In genomic region chr4:110631582-110632505, GRCh38 we compare ENCODE assay signal across 1 cellular context.
TF ChIP-seq lines count a peak whose summit lies in the region.

No MANE protein-coding gene starts in this region.

TF ChIP-seq in HepG2, 621 proteins besides CTCF, POLR2A, EP300 and RAD21 (continued from another document and continues in another):
- TF ChIP-seq, protein P1, sequence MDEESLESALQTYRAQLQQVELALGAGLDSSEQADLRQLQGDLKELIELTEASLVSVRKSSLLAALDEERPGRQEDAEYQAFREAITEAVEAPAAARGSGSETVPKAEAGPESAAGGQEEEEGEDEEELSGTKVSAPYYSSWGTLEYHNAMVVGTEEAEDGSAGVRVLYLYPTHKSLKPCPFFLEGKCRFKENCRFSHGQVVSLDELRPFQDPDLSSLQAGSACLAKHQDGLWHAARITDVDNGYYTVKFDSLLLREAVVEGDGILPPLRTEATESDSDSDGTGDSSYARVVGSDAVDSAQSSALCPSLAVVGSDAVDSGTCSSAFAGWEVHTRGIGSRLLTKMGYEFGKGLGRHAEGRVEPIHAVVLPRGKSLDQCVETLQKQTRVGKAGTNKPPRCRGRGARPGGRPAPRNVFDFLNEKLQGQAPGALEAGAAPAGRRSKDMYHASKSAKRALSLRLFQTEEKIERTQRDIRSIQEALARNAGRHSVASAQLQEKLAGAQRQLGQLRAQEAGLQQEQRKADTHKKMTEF (CRISPR knock-in tag; IDR thresholded peaks at IDR 0.05) = 0 out of 2 replicates have a peak, but pooled peaks have one; percentile 21
- TF ChIP-seq, protein P2, sequence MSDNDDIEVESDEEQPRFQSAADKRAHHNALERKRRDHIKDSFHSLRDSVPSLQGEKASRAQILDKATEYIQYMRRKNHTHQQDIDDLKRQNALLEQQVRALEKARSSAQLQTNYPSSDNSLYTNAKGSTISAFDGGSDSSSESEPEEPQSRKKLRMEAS (IDR thresholded peaks at IDR 0.05) = no peak
- TF ChIP-seq YY1 (IDR thresholded peaks at IDR 0.05; ENCODE audit: insufficient read depth, insufficient replicate concordance, low read depth, low read length) (no peak), AHR (CRISPR knock-in tag; IDR thresholded peaks at IDR 0.05) (no peak), ZNF549 (CRISPR knock-in tag; IDR thresholded peaks at IDR 0.05) (no peak), EZH2 (conservative IDR thresholded peaks at IDR 0.05; ENCODE audit: low read depth, low read length) (no peak), ZBTB46 (CRISPR knock-in tag; IDR thresholded peaks at IDR 0.05; ENCODE audit: borderline replicate concordance) (no peak), ZNF589 (CRISPR knock-in tag; conservative IDR thresholded peaks at IDR 0.05) (no peak), ZNF652 (CRISPR knock-in tag; IDR thresholded peaks at IDR 0.05; ENCODE audit: borderline replicate concordance, low read depth) (no peak), SSRP1 (CRISPR knock-in tag; IDR thresholded peaks at IDR 0.05) (no peak), TBX2 (CRISPR knock-in tag; IDR thresholded peaks at IDR 0.05; ENCODE audit: borderline replicate concordance) (no peak), ZNF598 (CRISPR knock-in tag; IDR thresholded peaks at IDR 0.05; ENCODE audit: borderline replicate concordance) (no peak; the same call in 1 of the 2 replicates), FOXA1 (IDR thresholded peaks at IDR 0.05) (no peak), FOXA1 (CRISPR knock-in tag; IDR thresholded peaks at IDR 0.05) (no peak), SMYD3 (CRISPR knock-in tag; IDR thresholded peaks at IDR 0.05) (no peak), KLF6 (CRISPR knock-in tag; IDR thresholded peaks at IDR 0.05) (no peak), PCBP1 (IDR thresholded peaks at IDR 0.05; ENCODE audit: borderline replicate concordance, low read depth, low read length) (no peak), MED1 (CRISPR knock-in tag; IDR thresholded peaks at IDR 0.05) (no peak), ZNF691 (CRISPR knock-in tag; IDR thresholded peaks at IDR 0.05; ENCODE audit: borderline replicate concordance, low read depth) (no peak), EED (CRISPR knock-in tag; IDR thresholded peaks at IDR 0.05) (no peak), MIER2 (CRISPR knock-in tag; IDR thresholded peaks at IDR 0.05) (no peak), ZNF501 (CRISPR knock-in tag; IDR thresholded peaks at IDR 0.05) (peak; percentile 52; the same call in 1 of the 2 replicates), PHF21A (CRISPR knock-in tag; IDR thresholded peaks at IDR 0.05) (no peak), NFYC (CRISPR knock-in tag; IDR thresholded peaks at IDR 0.05) (no peak), ZNF761 (CRISPR knock-in tag; conservative IDR thresholded peaks at IDR 0.05) (no peak), PLRG1 (conservative IDR thresholded peaks at IDR 0.05) (no peak), ZNF709 (CRISPR knock-in tag; IDR thresholded peaks at IDR 0.05) (0 out of 2 replicates have a peak, but pooled peaks have one; percentile 27), ZNF224 (CRISPR knock-in tag; IDR thresholded peaks at IDR 0.05) (no peak), MTF1 (CRISPR knock-in tag; IDR thresholded peaks at IDR 0.05) (no peak), ZNF720 (CRISPR knock-in tag; IDR thresholded peaks at IDR 0.05) (no peak), SALL2 (CRISPR knock-in tag; IDR thresholded peaks at IDR 0.05) (peak; percentile 27; the same call in 1 of the 2 replicates), RFXANK (CRISPR knock-in tag; IDR thresholded peaks at IDR 0.05) (no peak), ZNF280B (CRISPR knock-in tag; IDR thresholded peaks at IDR 0.05; ENCODE audit: borderline replicate concordance) (no peak), CHCHD3 (CRISPR knock-in tag; IDR thresholded peaks at IDR 0.05) (no peak), CBFB (CRISPR knock-in tag; IDR thresholded peaks at IDR 0.05) (no peak), ZBTB3 (CRISPR knock-in tag; IDR thresholded peaks at IDR 0.05; ENCODE audit: borderline replicate concordance, low read depth) (no peak), ZNF83 (CRISPR knock-in tag; IDR thresholded peaks at IDR 0.05; ENCODE audit: borderline replicate concordance) (no peak), KLF16 (CRISPR knock-in tag; IDR thresholded peaks at IDR 0.05) (no peak), ZSCAN12 (CRISPR knock-in tag; IDR thresholded peaks at IDR 0.05) (no peak), RBM39 (IDR thresholded peaks at IDR 0.05; ENCODE audit: low read depth, low read length, poor library complexity, severe bottlenecking) (no peak)
- TF ChIP-seq, protein P3, sequence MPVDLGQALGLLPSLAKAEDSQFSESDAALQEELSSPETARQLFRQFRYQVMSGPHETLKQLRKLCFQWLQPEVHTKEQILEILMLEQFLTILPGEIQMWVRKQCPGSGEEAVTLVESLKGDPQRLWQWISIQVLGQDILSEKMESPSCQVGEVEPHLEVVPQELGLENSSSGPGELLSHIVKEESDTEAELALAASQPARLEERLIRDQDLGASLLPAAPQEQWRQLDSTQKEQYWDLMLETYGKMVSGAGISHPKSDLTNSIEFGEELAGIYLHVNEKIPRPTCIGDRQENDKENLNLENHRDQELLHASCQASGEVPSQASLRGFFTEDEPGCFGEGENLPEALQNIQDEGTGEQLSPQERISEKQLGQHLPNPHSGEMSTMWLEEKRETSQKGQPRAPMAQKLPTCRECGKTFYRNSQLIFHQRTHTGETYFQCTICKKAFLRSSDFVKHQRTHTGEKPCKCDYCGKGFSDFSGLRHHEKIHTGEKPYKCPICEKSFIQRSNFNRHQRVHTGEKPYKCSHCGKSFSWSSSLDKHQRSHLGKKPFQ (CRISPR knock-in tag; IDR thresholded peaks at IDR 0.05; ENCODE audit: insufficient replicate concordance) = no peak
- TF ChIP-seq, protein P4, sequence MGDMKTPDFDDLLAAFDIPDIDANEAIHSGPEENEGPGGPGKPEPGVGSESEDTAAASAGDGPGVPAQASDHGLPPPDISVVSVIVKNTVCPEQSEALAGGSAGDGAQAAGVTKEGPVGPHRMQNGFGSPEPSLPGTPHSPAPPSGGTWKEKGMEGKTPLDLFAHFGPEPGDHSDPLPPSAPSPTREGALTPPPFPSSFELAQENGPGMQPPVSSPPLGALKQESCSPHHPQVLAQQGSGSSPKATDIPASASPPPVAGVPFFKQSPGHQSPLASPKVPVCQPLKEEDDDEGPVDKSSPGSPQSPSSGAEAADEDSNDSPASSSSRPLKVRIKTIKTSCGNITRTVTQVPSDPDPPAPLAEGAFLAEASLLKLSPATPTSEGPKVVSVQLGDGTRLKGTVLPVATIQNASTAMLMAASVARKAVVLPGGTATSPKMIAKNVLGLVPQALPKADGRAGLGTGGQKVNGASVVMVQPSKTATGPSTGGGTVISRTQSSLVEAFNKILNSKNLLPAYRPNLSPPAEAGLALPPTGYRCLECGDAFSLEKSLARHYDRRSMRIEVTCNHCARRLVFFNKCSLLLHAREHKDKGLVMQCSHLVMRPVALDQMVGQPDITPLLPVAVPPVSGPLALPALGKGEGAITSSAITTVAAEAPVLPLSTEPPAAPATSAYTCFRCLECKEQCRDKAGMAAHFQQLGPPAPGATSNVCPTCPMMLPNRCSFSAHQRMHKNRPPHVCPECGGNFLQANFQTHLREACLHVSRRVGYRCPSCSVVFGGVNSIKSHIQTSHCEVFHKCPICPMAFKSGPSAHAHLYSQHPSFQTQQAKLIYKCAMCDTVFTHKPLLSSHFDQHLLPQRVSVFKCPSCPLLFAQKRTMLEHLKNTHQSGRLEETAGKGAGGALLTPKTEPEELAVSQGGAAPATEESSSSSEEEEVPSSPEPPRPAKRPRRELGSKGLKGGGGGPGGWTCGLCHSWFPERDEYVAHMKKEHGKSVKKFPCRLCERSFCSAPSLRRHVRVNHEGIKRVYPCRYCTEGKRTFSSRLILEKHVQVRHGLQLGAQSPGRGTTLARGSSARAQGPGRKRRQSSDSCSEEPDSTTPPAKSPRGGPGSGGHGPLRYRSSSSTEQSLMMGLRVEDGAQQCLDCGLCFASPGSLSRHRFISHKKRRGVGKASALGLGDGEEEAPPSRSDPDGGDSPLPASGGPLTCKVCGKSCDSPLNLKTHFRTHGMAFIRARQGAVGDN (CRISPR knock-in tag; IDR thresholded peaks at IDR 0.05) = peak; percentile 48
- TF ChIP-seq, protein P5, sequence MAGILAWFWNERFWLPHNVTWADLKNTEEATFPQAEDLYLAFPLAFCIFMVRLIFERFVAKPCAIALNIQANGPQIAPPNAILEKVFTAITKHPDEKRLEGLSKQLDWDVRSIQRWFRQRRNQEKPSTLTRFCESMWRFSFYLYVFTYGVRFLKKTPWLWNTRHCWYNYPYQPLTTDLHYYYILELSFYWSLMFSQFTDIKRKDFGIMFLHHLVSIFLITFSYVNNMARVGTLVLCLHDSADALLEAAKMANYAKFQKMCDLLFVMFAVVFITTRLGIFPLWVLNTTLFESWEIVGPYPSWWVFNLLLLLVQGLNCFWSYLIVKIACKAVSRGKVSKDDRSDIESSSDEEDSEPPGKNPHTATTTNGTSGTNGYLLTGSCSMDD (CRISPR knock-in tag; IDR thresholded peaks at IDR 0.05) = no peak
- TF ChIP-seq, protein P6, sequence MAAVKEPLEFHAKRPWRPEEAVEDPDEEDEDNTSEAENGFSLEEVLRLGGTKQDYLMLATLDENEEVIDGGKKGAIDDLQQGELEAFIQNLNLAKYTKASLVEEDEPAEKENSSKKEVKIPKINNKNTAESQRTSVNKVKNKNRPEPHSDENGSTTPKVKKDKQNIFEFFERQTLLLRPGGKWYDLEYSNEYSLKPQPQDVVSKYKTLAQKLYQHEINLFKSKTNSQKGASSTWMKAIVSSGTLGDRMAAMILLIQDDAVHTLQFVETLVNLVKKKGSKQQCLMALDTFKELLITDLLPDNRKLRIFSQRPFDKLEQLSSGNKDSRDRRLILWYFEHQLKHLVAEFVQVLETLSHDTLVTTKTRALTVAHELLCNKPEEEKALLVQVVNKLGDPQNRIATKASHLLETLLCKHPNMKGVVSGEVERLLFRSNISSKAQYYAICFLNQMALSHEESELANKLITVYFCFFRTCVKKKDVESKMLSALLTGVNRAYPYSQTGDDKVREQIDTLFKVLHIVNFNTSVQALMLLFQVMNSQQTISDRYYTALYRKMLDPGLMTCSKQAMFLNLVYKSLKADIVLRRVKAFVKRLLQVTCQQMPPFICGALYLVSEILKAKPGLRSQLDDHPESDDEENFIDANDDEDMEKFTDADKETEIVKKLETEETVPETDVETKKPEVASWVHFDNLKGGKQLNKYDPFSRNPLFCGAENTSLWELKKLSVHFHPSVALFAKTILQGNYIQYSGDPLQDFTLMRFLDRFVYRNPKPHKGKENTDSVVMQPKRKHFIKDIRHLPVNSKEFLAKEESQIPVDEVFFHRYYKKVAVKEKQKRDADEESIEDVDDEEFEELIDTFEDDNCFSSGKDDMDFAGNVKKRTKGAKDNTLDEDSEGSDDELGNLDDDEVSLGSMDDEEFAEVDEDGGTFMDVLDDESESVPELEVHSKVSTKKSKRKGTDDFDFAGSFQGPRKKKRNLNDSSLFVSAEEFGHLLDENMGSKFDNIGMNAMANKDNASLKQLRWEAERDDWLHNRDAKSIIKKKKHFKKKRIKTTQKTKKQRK (IDR thresholded peaks at IDR 0.05; ENCODE audit: low read length) = no peak
- TF ChIP-seq, protein P7, sequence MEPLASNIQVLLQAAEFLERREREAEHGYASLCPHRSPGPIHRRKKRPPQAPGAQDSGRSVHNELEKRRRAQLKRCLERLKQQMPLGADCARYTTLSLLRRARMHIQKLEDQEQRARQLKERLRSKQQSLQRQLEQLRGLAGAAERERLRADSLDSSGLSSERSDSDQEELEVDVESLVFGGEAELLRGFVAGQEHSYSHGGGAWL (CRISPR knock-in tag; IDR thresholded peaks at IDR 0.05) = no peak
- TF ChIP-seq, protein P8, sequence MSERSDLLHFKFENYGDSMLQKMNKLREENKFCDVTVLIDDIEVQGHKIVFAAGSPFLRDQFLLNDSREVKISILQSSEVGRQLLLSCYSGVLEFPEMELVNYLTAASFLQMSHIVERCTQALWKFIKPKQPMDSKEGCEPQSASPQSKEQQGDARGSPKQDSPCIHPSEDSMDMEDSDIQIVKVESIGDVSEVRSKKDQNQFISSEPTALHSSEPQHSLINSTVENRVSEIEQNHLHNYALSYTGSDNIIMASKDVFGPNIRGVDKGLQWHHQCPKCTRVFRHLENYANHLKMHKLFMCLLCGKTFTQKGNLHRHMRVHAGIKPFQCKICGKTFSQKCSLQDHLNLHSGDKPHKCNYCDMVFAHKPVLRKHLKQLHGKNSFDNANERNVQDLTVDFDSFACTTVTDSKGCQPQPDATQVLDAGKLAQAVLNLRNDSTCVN (CRISPR knock-in tag; IDR thresholded peaks at IDR 0.05; ENCODE audit: borderline replicate concordance) = no peak
- TF ChIP-seq, protein P9, sequence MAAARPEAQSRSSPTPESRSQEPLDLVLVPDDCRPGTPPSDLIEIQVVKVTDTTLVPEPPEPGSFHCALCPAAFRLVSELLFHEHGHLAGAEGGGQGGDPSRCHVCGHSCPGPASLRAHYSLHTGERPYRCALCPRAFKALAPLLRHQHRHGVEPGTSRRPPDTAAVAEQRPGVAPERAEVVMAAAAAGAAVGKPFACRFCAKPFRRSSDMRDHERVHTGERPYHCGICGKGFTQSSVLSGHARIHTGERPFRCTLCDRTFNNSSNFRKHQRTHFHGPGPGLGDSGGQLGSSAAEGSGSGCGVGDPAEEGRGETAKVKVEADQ (CRISPR knock-in tag; IDR thresholded peaks at IDR 0.05; ENCODE audit: borderline replicate concordance) = no peak
